ENCODE assay signal across 17 cellular contexts in the genomic region with DNA sequence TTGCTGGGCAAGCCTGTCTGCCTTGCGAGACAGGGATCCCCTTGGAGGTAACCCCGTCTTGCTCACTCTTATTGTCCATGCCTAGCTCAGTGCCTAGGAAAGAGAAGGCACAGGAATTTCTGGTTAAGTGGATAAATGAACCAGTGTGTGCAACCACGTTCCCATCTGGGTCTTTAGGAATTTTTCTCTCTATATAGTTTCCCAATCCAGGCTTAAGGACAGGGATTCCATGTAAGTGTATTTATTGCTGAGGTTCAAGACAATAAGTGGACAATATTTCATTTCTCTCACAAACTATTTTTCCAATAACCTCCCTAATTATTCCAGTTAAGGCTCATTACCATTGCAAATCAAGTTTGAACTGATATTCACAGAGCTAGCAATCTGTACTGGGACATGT. TPM values are rescaled to one million over a fixed set of nuclear protein-coding genes. Genes with fewer than 3 reads are reported as not detected.
DNase-seq lines count a peak whose midpoint lies in the region; ATAC-seq and TF ChIP-seq lines count a peak whose summit lies in the region.
"Had no signal": no experiment of that assay in that cellular context is flagged by ENCODE, and none has a peak within 500 bp of the region (broad histone marks: within the 10 kb centered on the region; RNA-seq: fewer than 3 reads in every experiment).

No MANE protein-coding gene starts in this region.

- peak overlapping the region; percentile 94 for H3K27ac Mint-ChIP-seq in chondrocyte (ENCODE audit: unreplicated experiment)
- peak overlapping the region; percentile 81 for H3K27ac Mint-ChIP-seq in osteocyte (ENCODE audit: unreplicated experiment)
- H3K27ac Mint-ChIP-seq in effector memory CD8-positive, alpha-beta T cell = peak overlapping the region in 1 of 2 donors; percentile 60

- H3K4me3 Mint-ChIP-seq in chondrocyte (ENCODE audit: unreplicated experiment) (no peak overlapping the region), osteocyte (ENCODE audit: unreplicated experiment) (no peak overlapping the region)
- H3K4me3 Mint-ChIP-seq in effector memory CD8-positive, alpha-beta T cell = no peak overlapping the region

- H3K4me1 Mint-ChIP-seq in chondrocyte (ENCODE audit: low read depth) = peaks cover 27% of the 10 kb centered on the region
- H3K4me1 Mint-ChIP-seq in osteocyte (ENCODE audit: unreplicated experiment) = peaks cover 21% of the 10 kb centered on the region
- H3K4me1 Mint-ChIP-seq in effector memory CD8-positive, alpha-beta T cell (ENCODE audit: low read depth in 2 of 2) = peaks cover 0 to 8% of the 10 kb centered on the region in 2 donors

- H3K36me3 ChIP-seq in RWPE2 (ENCODE audit: low read depth) = no peaks in the 10 kb centered on the region
- no peaks in the 10 kb centered on the region for H3K36me3 ChIP-seq in esophagus muscularis mucosa

- no peak for TF ChIP-seq POLR2A in esophagus muscularis mucosa (IDR thresholded peaks at IDR 0.05; ENCODE audit: low read depth)

- intact Hi-C loops in esophagus muscularis mucosa (cut with DNase I) = no loop called here

- H3K36me3 Mint-ChIP-seq in chondrocyte (ENCODE audit: low read depth) (peaks cover 2% of the 10 kb centered on the region), osteocyte (ENCODE audit: unreplicated experiment) (no peaks in the 10 kb centered on the region)
- peaks cover 7% of the 10 kb centered on the region for H3K36me3 Mint-ChIP-seq in effector memory CD8-positive, alpha-beta T cell (ENCODE audit: insufficient read depth)

- H3K4me1 ChIP-seq in RWPE2 (ENCODE audit: insufficient read depth, poor library complexity, severe bottlenecking) (peaks cover 14% of the 10 kb centered on the region), esophagus muscularis mucosa (no peaks in the 10 kb centered on the region)

- H3K27me3 ChIP-seq in RWPE2 (ENCODE audit: insufficient read depth, poor library complexity, severe bottlenecking) = no peaks in the 10 kb centered on the region
- peaks cover 0 to 5% (median 0%) of the 10 kb centered on the region in 4 donors for H3K27me3 ChIP-seq in esophagus muscularis mucosa

- 89% methylated on average over 3 of the region's 3 CpGs for WGBS in esophagus muscularis mucosa

- no peak for ATAC-seq in RWPE2 (ENCODE audit: low read depth)
- no peak for ATAC-seq in effector memory CD8-positive, alpha-beta T cell (replicated peaks)
- ATAC-seq: K562 had no signal

- H3K4me3 ChIP-seq in RWPE2 (ENCODE audit: severe bottlenecking) (no peak overlapping the region), esophagus muscularis mucosa (no peak overlapping the region)
- H3K4me3 ChIP-seq: K562 had no signal

- TF ChIP-seq CTCF in RWPE2 (IDR thresholded peaks at IDR 0.05; ENCODE audit: poor library complexity, severe bottlenecking) (no peak), chondrocyte (IDR thresholded peaks at IDR 0.05) (no peak), osteocyte (IDR thresholded peaks at IDR 0.05) (no peak), esophagus muscularis mucosa (IDR thresholded peaks at IDR 0.05) (no peak)

- TF ChIP-seq EP300 in esophagus muscularis mucosa (IDR thresholded peaks at IDR 0.05) = no peak

- H3K27ac ChIP-seq in RWPE2 (ENCODE audit: poor library complexity, severe bottlenecking) = peak overlapping the region; percentile 71
- H3K27ac ChIP-seq in esophagus muscularis mucosa (replicated peaks in 1 of 4) = no peak overlapping the region
- H3K27ac ChIP-seq: C4-2B had no signal

- DNase-seq in EH (ENCODE audit: low read depth) (peak; percentile 20), RWPE2 (ENCODE audit: low spot score) (no peak), chondrocyte (ENCODE audit: low spot score) (no peak), osteocyte (ENCODE audit: extremely low spot score, unreplicated experiment) (no peak), SK-N-DZ (ENCODE audit: low spot score) (no peak), esophagus muscularis mucosa (ENCODE audit: extremely low spot score) (no peak), Ammon's horn (ENCODE audit: low spot score) (no peak)
- no peak for DNase-seq in effector memory CD8-positive, alpha-beta T cell
- DNase-seq: NCI-H1105 treated with DMSO at 0.1 percent for 48 hours; NCI-H1694; NCI-H510A; NCI-H748 treated with DMSO at 0.1 percent for 48 hours; NK-92 treated with Interleukin-12 subunit alpha and Interleukin-12 subunit beta, amount 100 ng/mL, for 24 hours; RPMI8226; SIG-M5 had no signal

- H3K27me3 Mint-ChIP-seq in chondrocyte (ENCODE audit: low read depth) (no peaks in the 10 kb centered on the region), osteocyte (ENCODE audit: unreplicated experiment) (no peaks in the 10 kb centered on the region)
- no peaks in the 10 kb centered on the region for H3K27me3 Mint-ChIP-seq in effector memory CD8-positive, alpha-beta T cell

- H3K9me3 Mint-ChIP-seq in chondrocyte (ENCODE audit: low read depth) (peaks cover 3% of the 10 kb centered on the region), osteocyte (ENCODE audit: unreplicated experiment) (no peaks in the 10 kb centered on the region)
- H3K9me3 Mint-ChIP-seq in effector memory CD8-positive, alpha-beta T cell = peaks cover 7 to 8% of the 10 kb centered on the region in 2 donors

- H3K9me3 ChIP-seq in RWPE2 (ENCODE audit: severe bottlenecking) (no peaks in the 10 kb centered on the region), esophagus muscularis mucosa (peaks cover 0 to 3% (median 0%) of the 10 kb centered on the region in 4 donors)

RNA-seq across cellular contexts. Expression of a gene that starts 8.9 kb away (rescaled TPM):
- 92.2 to 175 TPM (median 166 TPM) in 3 replicates for total RNA-seq in chondrocyte
- 41.7 and 45.6 TPM in 2 replicates for total RNA-seq in osteocyte
- polyA plus RNA-seq in SK-N-DZ (2014; cell fraction: cytosol; rRNA removed) = not detected in 2 replicates
- not detected in 2 replicates for polyA plus RNA-seq in SK-N-DZ (2014; cell fraction: nucleus; rRNA removed)
- 1 to 10 TPM in 2 of 4 donors, under 1 TPM in 2; under 0.01 to 1.3 (median 1.0) TPM for total RNA-seq in esophagus muscularis mucosa
- total RNA-seq: K562 had no signal
- polyA plus RNA-seq: K562 had no signal

Comparison
In these comparisons a context has a peak if more than half of its experiments do, and no peak if none do; other contexts are left out.
1. RNA of a gene that starts 8.9 kb away (total RNA-seq): 92.2 to 175 TPM in chondrocyte and 41.7 to 45.6 TPM in osteocyte; under 0.01 to 1.3 TPM in esophagus muscularis mucosa; every median in the first group is over 10 times any median in the second.